10 cellular contexts compared by ENCODE assay signal in the genomic region with DNA sequence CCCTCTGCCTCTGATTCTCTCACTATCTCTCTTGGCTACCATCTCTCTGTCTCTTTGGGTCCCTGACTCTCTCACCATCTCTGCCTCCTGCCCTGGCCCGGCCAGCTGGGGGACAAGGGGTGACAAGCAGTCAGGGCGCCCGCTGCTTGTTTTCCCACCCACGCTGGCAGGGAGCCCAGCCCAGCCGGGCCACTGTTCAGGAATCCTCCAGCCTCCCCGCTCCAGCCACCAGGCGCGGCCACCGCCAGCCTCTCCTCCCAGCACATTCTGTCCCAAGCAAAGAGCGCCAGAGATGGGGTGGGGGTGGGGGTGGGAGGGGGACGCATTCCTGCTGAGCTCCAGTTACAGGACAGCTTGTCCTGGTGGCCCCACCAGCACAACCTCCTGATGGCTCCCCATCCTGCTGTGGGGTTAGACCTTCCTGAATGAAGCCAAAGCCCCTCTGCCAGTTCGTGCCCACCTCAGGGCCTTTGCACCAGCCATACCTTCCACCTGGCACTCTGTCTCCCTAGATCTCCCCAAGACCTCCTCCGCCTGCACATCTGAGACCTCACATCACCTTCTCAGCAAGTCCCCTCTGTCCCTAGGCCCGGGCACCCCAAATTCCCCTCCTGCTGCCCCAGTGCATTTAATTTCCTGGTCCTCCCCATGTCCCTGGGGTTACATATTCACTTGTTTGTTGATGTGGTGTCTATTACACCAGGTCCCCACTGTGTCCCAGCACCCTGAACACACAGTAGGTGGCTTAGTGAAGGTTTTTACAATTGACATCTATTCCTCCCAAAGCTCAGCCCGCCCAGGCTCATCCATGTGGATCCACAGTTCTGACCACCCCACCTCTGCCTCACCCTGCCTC. TPM values are rescaled to one million over a fixed set of nuclear protein-coding genes. Genes with fewer than 3 reads are reported as not detected.
A peak's percentile ranks its signal among the peaks of the same experiment; 100 is the strongest.
DNase-seq lines count a peak whose midpoint lies in the region; ATAC-seq, FAIRE-seq and TF ChIP-seq lines count a peak whose summit lies in the region.
"Had no signal": no experiment of that assay in that cellular context is flagged by ENCODE, and none has a peak within 500 bp of the region (broad histone marks: within the 10 kb centered on the region; RNA-seq: fewer than 3 reads in every experiment).

No MANE protein-coding gene starts in this region.

- H3K27ac ChIP-seq in dorsolateral prefrontal cortex: peak overlapping the region; percentile 57 to 100 (median 98)
- H3K27ac ChIP-seq in muscle layer of duodenum (ENCODE audit: low read length): peak overlapping the region; percentile 45

- DNase-seq in natural killer cell treated with Interleukin-12 subunit alpha and Interleukin-12 subunit beta and Interleukin-15 and Interleukin-18, amount 100 ng/mL, for 72 hours (ENCODE audit: low spot score): no peak
- DNase-seq in natural killer cell (no peak), dorsolateral prefrontal cortex (peak; percentile 49 to 93 (median 90)), T-helper 9 cell (no peak), NCI-H2029 treated with DMSO at 0.1 percent for 48 hours (lab: John Stamatoyannopoulos, UW) (no peak), RKO (ENCODE audit: low spot score) (no peak), GM12891 (ENCODE audit: insufficient read length, low spot score) (no peak)
- DNase-seq: KG1 had no signal

- intact Hi-C loops in natural killer cell (cut with micrococcal nuclease) (no loop called here), dorsolateral prefrontal cortex (cut with DNase I) (loop anchor here in 1 of 2 donors (5.0 kb wide), 1 partner anchor 37 kb away; no protein-coding TSS in a partner anchor)

- peak overlapping the region; percentile 74 for H3K4me3 Mint-ChIP-seq in natural killer cell treated with Interleukin-12 subunit alpha and Interleukin-12 subunit beta and Interleukin-15 and Interleukin-18, amount 100 ng/mL, for 72 hours
- H3K4me3 Mint-ChIP-seq in natural killer cell: no peak overlapping the region

- H3K36me3 ChIP-seq in muscle layer of duodenum (ENCODE audit: control insufficient read depth in 1 of 2, insufficient read depth in 2 of 2, low read length in 2 of 2): no peaks in the 10 kb centered on the region

- FAIRE-seq in GM12891 (lab: Jason Lieb, UNC): no peak
- FAIRE-seq: G401.6 had no signal

- H3K36me3 Mint-ChIP-seq in natural killer cell treated with Interleukin-12 subunit alpha and Interleukin-12 subunit beta and Interleukin-15 and Interleukin-18, amount 100 ng/mL, for 72 hours: peaks cover 3% of the 10 kb centered on the region
- H3K36me3 Mint-ChIP-seq in natural killer cell: no peaks in the 10 kb centered on the region

- H3K9me3 ChIP-seq in muscle layer of duodenum (ENCODE audit: control insufficient read depth in 1 of 2, low read length in 2 of 2): no peaks in the 10 kb centered on the region

- H3K27me3 Mint-ChIP-seq in natural killer cell treated with Interleukin-12 subunit alpha and Interleukin-12 subunit beta and Interleukin-15 and Interleukin-18, amount 100 ng/mL, for 72 hours: no peaks in the 10 kb centered on the region
- H3K27me3 Mint-ChIP-seq in natural killer cell (ENCODE audit: low read depth in 2 of 2): no peaks in the 10 kb centered on the region

- H3K27ac Mint-ChIP-seq in natural killer cell treated with Interleukin-12 subunit alpha and Interleukin-12 subunit beta and Interleukin-15 and Interleukin-18, amount 100 ng/mL, for 72 hours: peak overlapping the region; percentile 87 to 91
- peak overlapping the region in 1 of 2 donors; percentile 33 for H3K27ac Mint-ChIP-seq in natural killer cell

- H3K4me1 Mint-ChIP-seq in natural killer cell treated with Interleukin-12 subunit alpha and Interleukin-12 subunit beta and Interleukin-15 and Interleukin-18, amount 100 ng/mL, for 72 hours (ENCODE audit: low read depth in 2 of 2): peaks cover 31 to 47% of the 10 kb centered on the region in 2 donors
- peaks cover 6 to 30% of the 10 kb centered on the region in 2 donors for H3K4me1 Mint-ChIP-seq in natural killer cell

- no peaks in the 10 kb centered on the region for H3K27me3 ChIP-seq in dorsolateral prefrontal cortex
- H3K27me3 ChIP-seq in muscle layer of duodenum (ENCODE audit: low read depth, low read length): no peaks in the 10 kb centered on the region

- no peak for TF ChIP-seq POLR2A in GM12891 (IDR thresholded peaks at IDR 0.05; ENCODE audit: low read depth, low read length)

- TF ChIP-seq CTCF in natural killer cell (IDR thresholded peaks at IDR 0.05) (no peak), dorsolateral prefrontal cortex (IDR thresholded peaks at IDR 0.05 in 54 of 56, conservative IDR thresholded peaks at IDR 0.05 in 2 of 56; ENCODE audit: low read depth in 1 of 56, partially characterized antibody in 56 of 56) (peak in 20 of 56 donors; percentile 5 to 50 (median 26))

- no peak for ATAC-seq in natural killer cell treated with Interleukin-12 subunit alpha and Interleukin-12 subunit beta and Interleukin-15 and Interleukin-18, amount 100 ng/mL, for 72 hours
- no peak for ATAC-seq in natural killer cell

- H3K9me3 Mint-ChIP-seq in natural killer cell treated with Interleukin-12 subunit alpha and Interleukin-12 subunit beta and Interleukin-15 and Interleukin-18, amount 100 ng/mL, for 72 hours: no peaks in the 10 kb centered on the region
- H3K9me3 Mint-ChIP-seq in natural killer cell: no peaks in the 10 kb centered on the region

- H3K4me3 ChIP-seq in dorsolateral prefrontal cortex (peak overlapping the region in 9 of 59 donors; percentile 4 to 57 (median 46)), muscle layer of duodenum (ENCODE audit: low read depth in 1 of 2, low read length in 2 of 2) (peak overlapping the region in 1 of 2 donors; percentile 17)

- peaks cover 7 to 11% of the 10 kb centered on the region in 2 donors for H3K4me1 ChIP-seq in muscle layer of duodenum (ENCODE audit: control insufficient read depth in 1 of 2, insufficient read depth in 2 of 2, low read length in 2 of 2)

TF ChIP-seq in GM12891, 5 proteins besides CTCF, POLR2A, EP300 and RAD21:
- no peak for TF ChIP-seq POU2F2 (IDR thresholded peaks at IDR 0.05; ENCODE audit: low read depth, low read length)
- no peak for TF ChIP-seq TAF1 (IDR thresholded peaks at IDR 0.05; ENCODE audit: low read depth, low read length)
- no peak for TF ChIP-seq PAX5 (IDR thresholded peaks at IDR 0.05; ENCODE audit: insufficient read depth, low read length, severe bottlenecking)
- no peak for TF ChIP-seq SPI1 (IDR thresholded peaks at IDR 0.05; ENCODE audit: low read depth, low read length)

RNA-seq across cellular contexts. Expression of a gene that starts 12.5 kb away (rescaled TPM):
- total RNA-seq in natural killer cell treated with Interleukin-12 subunit alpha and Interleukin-12 subunit beta and Interleukin-15 and Interleukin-18, amount 100 ng/mL, for 72 hours: 10 to 100 TPM; 34.0 to 34.8 TPM
- total RNA-seq in natural killer cell (100 to 1,000 TPM; 110 to 131 (median 121) TPM), dorsolateral prefrontal cortex (100 to 1,000 TPM in 10 of 120 experiments, 10 to 100 TPM in 110; 17.5 to 207 (median 47.3) TPM)
- 3.6 TPM for polyA plus RNA-seq in GM12891 (2012; ENCODE audit: low read depth, missing spikeins)

RNA-seq across cellular contexts. Expression of a gene that starts 53.5 kb away (rescaled TPM):
- total RNA-seq in natural killer cell treated with Interleukin-12 subunit alpha and Interleukin-12 subunit beta and Interleukin-15 and Interleukin-18, amount 100 ng/mL, for 72 hours: 1 to 10 TPM; 1.0 to 1.3 TPM
- total RNA-seq in natural killer cell (not detected), dorsolateral prefrontal cortex (100 to 1,000 TPM in 5 of 120 experiments, 10 to 100 TPM in 115; 21.3 to 177 (median 74.4) TPM)
- polyA plus RNA-seq in GM12891 (2012; ENCODE audit: low read depth, missing spikeins): 2.6 TPM

Comparison
In these comparisons a context has a peak if more than half of its experiments do, and no peak if none do; other contexts are left out.
1. DNase-seq: peak in dorsolateral prefrontal cortex (10 of 10); none in natural killer cell treated with Interleukin-12 subunit alpha and Interleukin-12 subunit beta and Interleukin-15 and Interleukin-18, amount 100 ng/mL, for 72 hours (single experiment), natural killer cell (single experiment), T-helper 9 cell (single experiment), NCI-H2029 treated with DMSO at 0.1 percent for 48 hours (single experiment), RKO (single experiment) and GM12891 (single experiment).
2. RNA of a gene that starts 53.5 kb away (total RNA-seq): 21.3 to 177 TPM in dorsolateral prefrontal cortex; 1.0 to 1.3 TPM in natural killer cell treated with Interleukin-12 subunit alpha and Interleukin-12 subunit beta and Interleukin-15 and Interleukin-18, amount 100 ng/mL, for 72 hours and not detected in natural killer cell; every median in the first group is over 4 times any median in the second.